ENCODE assay signal across 8 cellular contexts in genomic region chr15:42548258-42549051, GRCh38. TPM values are rescaled to one million over a fixed set of nuclear protein-coding genes. Genes with fewer than 3 reads are reported as not detected.
DNase-seq lines count a peak whose midpoint lies in the region; ATAC-seq and TF ChIP-seq lines count a peak whose summit lies in the region.

Gene HAUS2 (plus strand): TSS chr15:42548838. CDS start chr15:42548873, 35 bp downstream.
Gene LRRC57 (minus strand): TSS chr15:42548793. CDS start chr15:42548434, 359 bp downstream.

- H3K4me1 ChIP-seq in liver (ENCODE audit: control insufficient read depth in 4 of 4, insufficient read depth in 4 of 4, low read length in 3 of 4) = peaks cover 2 to 13% (median 11%) of the 10 kb centered on the region in 4 donors

- no peaks in the 10 kb centered on the region for H3K9me3 ChIP-seq in liver (ENCODE audit: control insufficient read depth in 4 of 4, low read length in 3 of 4)

- peak; percentile 96 for TF ChIP-seq POLR2A in GM19193 (IDR thresholded peaks at IDR 0.05; ENCODE audit: extremely low read depth, insufficient read depth, insufficient read length)

- peaks cover 0 to 18% (median 12%) of the 10 kb centered on the region in 4 donors for H3K36me3 ChIP-seq in liver (ENCODE audit: control insufficient read depth in 4 of 4, insufficient read depth in 3 of 4, low read depth in 1 of 4, low read length in 3 of 4)

- H3K4me3 ChIP-seq in liver (ENCODE audit: low read depth in 1 of 3, low read length in 3 of 3) = peak within 1 kb of the TSS; percentile 88 to 100 (median 95)

- TF ChIP-seq CTCF in liver (IDR thresholded peaks at IDR 0.05; ENCODE audit: low read depth, low read length, missing input control) = no peak

- H3K27ac ChIP-seq in liver (ENCODE audit: low read depth in 1 of 2, low read length in 2 of 2) = peak within 1 kb of the TSS; percentile 85 to 94

- ATAC-seq in HG03432 (IDR thresholded peaks at IDR 0.05; ENCODE audit: unreplicated experiment) = peak; percentile 88

- peak within 1 kb of the TSS; percentile 61 to 98 for H3K9ac ChIP-seq in liver (ENCODE audit: low read depth in 1 of 2, low read length in 2 of 2)

- peak in 1 of 2 donors; percentile 6 for TF ChIP-seq RAD21 in liver (IDR thresholded peaks at IDR 0.05)

- DNase-seq in Ammon's horn (ENCODE audit: low spot score) (peak; percentile 88), NCI-H526 treated with DMSO at 0.1 percent for 48 hours (lab: John Stamatoyannopoulos, UW) (peak; percentile 88), dermis microvascular lymphatic vessel endothelial cell (ENCODE audit: low read depth in 2 of 2) (peak; percentile 74 to 89)
- peak; percentile 81 to 83 for DNase-seq in activated CD4-positive, alpha-beta T cell treated with anti-CD3 and anti-CD28 coated beads, Interleukin-2, amount 50 U/mL, for 4 hours
- DNase-seq in stimulated activated CD4-positive, alpha-beta T cell treated with anti-CD3 and anti-CD28 coated beads, Interleukin-4, amount 100 ng/mL, for 1 hour = peak; percentile 90

- WGBS in liver = under 1% methylated on average over 71 of the region's 71 CpGs

- H3K27me3 ChIP-seq in liver (ENCODE audit: control insufficient read depth in 4 of 4, insufficient read depth in 4 of 4, low read length in 3 of 4) = no peaks in the 10 kb centered on the region

TF ChIP-seq in liver, 16 proteins besides CTCF, POLR2A, EP300 and RAD21:
- TF ChIP-seq RXRA (IDR thresholded peaks at IDR 0.05) = no peak
- peak in 1 of 2 donors; percentile 30 for TF ChIP-seq JUND (IDR thresholded peaks at IDR 0.05)
- no peak for TF ChIP-seq ATF3 (IDR thresholded peaks at IDR 0.05)
- no peak for TF ChIP-seq EGR1 (IDR thresholded peaks at IDR 0.05; ENCODE audit: low read depth in 2 of 2)
- peak in 1 of 2 donors; percentile 28 for TF ChIP-seq GABPA (IDR thresholded peaks at IDR 0.05 in 1 of 2, conservative IDR thresholded peaks at IDR 0.05 in 1 of 2)
- no peak for TF ChIP-seq HNF4A (conservative IDR thresholded peaks at IDR 0.05)
- no peak for TF ChIP-seq SP1 (IDR thresholded peaks at IDR 0.05)
- TF ChIP-seq FOXA1 (IDR thresholded peaks at IDR 0.05) = no peak
- no peak for TF ChIP-seq FOXA2 (IDR thresholded peaks at IDR 0.05)
- TF ChIP-seq YY1 (IDR thresholded peaks at IDR 0.05) = peak; percentile 96

RNA-seq across cellular contexts. Expression of gene HAUS2, which starts in this region (rescaled TPM):
- 18.1 and 26.8 TPM in 2 replicates for total RNA-seq in dermis microvascular lymphatic vessel endothelial cell
- total RNA-seq in liver = 10 to 100 TPM in 1 of 2 donors, 1 to 10 TPM in 1; 6.9 to 23.2 TPM
- polyA plus RNA-seq in liver = 1 to 10 TPM; 4.1 to 6.2 TPM

RNA-seq across cellular contexts. Expression of gene LRRC57, which starts in this region (rescaled TPM):
- total RNA-seq in dermis microvascular lymphatic vessel endothelial cell (12.2 and 16.6 TPM in 2 replicates), liver (10 to 100 TPM in 1 of 2 donors, 1 to 10 TPM in 1; 7.4 to 14.1 TPM)
- polyA plus RNA-seq in liver = 1 to 10 TPM; 2.7 to 3.2 TPM

Comparison
In these comparisons a context has a peak if more than half of its experiments do, and no peak if none do; other contexts are left out.
1. Peak in every context shown above with its lines: DNase-seq, ATAC-seq, H3K4me3 ChIP-seq and H3K27ac ChIP-seq.